11 cellular contexts compared by ENCODE assay signal in the genomic region with DNA sequence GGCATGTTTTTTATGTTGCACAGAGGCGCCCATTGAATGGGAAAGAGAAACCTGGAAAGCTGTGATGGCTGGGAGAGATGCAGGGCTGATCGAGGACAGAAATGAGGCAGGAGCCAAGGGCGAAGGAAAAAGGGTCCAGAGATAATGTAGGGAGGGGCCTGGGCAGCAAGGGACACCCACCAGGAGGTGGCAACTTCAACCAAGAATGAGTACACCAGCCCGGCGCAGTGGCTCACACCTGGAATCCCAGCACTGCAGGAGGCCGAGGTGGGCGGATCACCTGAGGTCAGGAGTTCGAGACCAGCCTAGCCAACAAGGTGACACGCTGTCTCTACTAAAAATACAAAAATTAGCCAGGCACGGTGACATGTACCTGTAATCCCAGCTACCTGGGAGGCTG. TPM values are rescaled to one million over a fixed set of nuclear protein-coding genes. Genes with fewer than 3 reads are reported as not detected.
DNase-seq lines count a peak whose midpoint lies in the region; ATAC-seq and TF ChIP-seq lines count a peak whose summit lies in the region.
"Had no signal": no experiment of that assay in that cellular context is flagged by ENCODE, and none has a peak within 500 bp of the region (broad histone marks: within the 10 kb centered on the region; RNA-seq: fewer than 3 reads in every experiment).

No MANE protein-coding gene starts in this region.

- H3K36me3 Mint-ChIP-seq in CD14-positive monocyte = peaks cover 55 to 57% of the 10 kb centered on the region in 2 donors

- H3K27ac ChIP-seq in SK-N-MC = peak overlapping the region; percentile 82
- peak overlapping the region; percentile 2 to 65 for H3K27ac ChIP-seq in esophagus (ENCODE audit: low read depth in 2 of 2, low read length in 1 of 2)
- peak overlapping the region; percentile 67 for H3K27ac ChIP-seq in rectal smooth muscle tissue (ENCODE audit: low read depth, low read length)

- H3K27ac Mint-ChIP-seq in CD14-positive monocyte = peak overlapping the region; percentile 95 to 99 (median 98)

- H3K4me1 Mint-ChIP-seq in CD14-positive monocyte = peaks cover 56% of the 10 kb centered on the region

- H3K36me3 ChIP-seq in SK-N-MC (ENCODE audit: insufficient read depth, low read length) (peaks cover 36% of the 10 kb centered on the region), esophagus (ENCODE audit: control insufficient read depth in 2 of 2, insufficient read depth in 2 of 2, low read length in 1 of 2) (peaks cover 3 to 4% of the 10 kb centered on the region in 2 donors), rectal smooth muscle tissue (ENCODE audit: control insufficient read depth, insufficient read depth, low read length) (peaks cover 7% of the 10 kb centered on the region)

- H3K4me1 ChIP-seq in esophagus (ENCODE audit: control insufficient read depth in 2 of 2, insufficient read depth in 2 of 2, low read length in 1 of 2) = peaks cover 2 to 14% of the 10 kb centered on the region in 2 donors
- H3K4me1 ChIP-seq in rectal smooth muscle tissue (ENCODE audit: control insufficient read depth, insufficient read depth, low read length) = peaks cover 19% of the 10 kb centered on the region

- no peak for TF ChIP-seq CTCF in CD14-positive monocyte (IDR thresholded peaks at IDR 0.05)

- WGBS in esophagus, 2 donors = 84 to 88% methylated on average over 10 of the region's 10 CpGs

- H3K4me3 ChIP-seq in SK-N-MC (peak overlapping the region; percentile 44; the same call in 1 of the 2 replicates), esophagus (ENCODE audit: low read depth in 1 of 2, low read length in 2 of 2) (no peak overlapping the region), rectal smooth muscle tissue (ENCODE audit: low read length) (no peak overlapping the region)

- intact Hi-C loops in CD14-positive monocyte (cut with micrococcal nuclease) = loop anchor here in 1 of 2 donors (10.0 kb wide), 2 partner anchors 49 to 241 kb away; partner anchors contain the start of genes ALKBH2 and UNG

- no peak overlapping the region for H3K4me3 Mint-ChIP-seq in CD14-positive monocyte

- H3K27me3 Mint-ChIP-seq in CD14-positive monocyte (ENCODE audit: low read depth in 3 of 3) = peaks cover 0 to 2% (median 0%) of the 10 kb centered on the region in 3 donors

- H3K9me3 ChIP-seq in SK-N-MC (ENCODE audit: low read depth, low read length) = no peaks in the 10 kb centered on the region
- no peaks in the 10 kb centered on the region for H3K9me3 ChIP-seq in esophagus (ENCODE audit: control insufficient read depth in 2 of 2, insufficient read depth in 1 of 2, low read depth in 1 of 2, low read length in 1 of 2)

- ATAC-seq in HG02870 (IDR thresholded peaks at IDR 0.05; ENCODE audit: unreplicated experiment) (no peak), esophagus mucosa (no peak)

- no peaks in the 10 kb centered on the region for H3K27me3 ChIP-seq in esophagus (ENCODE audit: control insufficient read depth in 1 of 2, insufficient read depth in 2 of 2, low read length in 2 of 2)
- H3K27me3 ChIP-seq in rectal smooth muscle tissue (ENCODE audit: control insufficient read depth, insufficient read depth, low read length) = no peaks in the 10 kb centered on the region

- DNase-seq in CD14-positive monocyte (ENCODE audit: low spot score) (no peak), SK-N-MC (ENCODE audit: low read depth, low spot score) (no peak), NCI-H146 treated with DMSO at 0.1 percent for 48 hours (lab: John Stamatoyannopoulos, UW; ENCODE audit: unreplicated experiment) (no peak), globus pallidus (ENCODE audit: low spot score) (no peak)

- H3K9ac ChIP-seq in SK-N-MC (ENCODE audit: insufficient read length) = no peak overlapping the region
- no peak overlapping the region for H3K9ac ChIP-seq in rectal smooth muscle tissue (ENCODE audit: low read length)

- no peaks in the 10 kb centered on the region for H3K9me3 Mint-ChIP-seq in CD14-positive monocyte

RNA-seq across cellular contexts. Expression of gene SSH1, which starts 4.0 kb away (rescaled TPM):
- 1 to 10 TPM; 5.2 to 8.7 TPM for polyA plus RNA-seq in CD14-positive monocyte
- 1 to 10 TPM; 3.1 to 4.7 TPM for polyA plus RNA-seq in esophagus
- 16.0 TPM for total RNA-seq in esophagus mucosa

RNA-seq across cellular contexts. Expression of gene DAO, which starts 26.5 kb away (rescaled TPM):
- not detected for polyA plus RNA-seq in CD14-positive monocyte
- polyA plus RNA-seq in esophagus = not detected
- total RNA-seq in esophagus mucosa = not detected
- total RNA-seq: glomerular endothelial cell, M059J, myocyte had no signal
